ENCODE assay signal across 2 cellular contexts in genomic region chr19:48963371-48964204, GRCh38.
TF ChIP-seq lines count a peak whose summit lies in the region.

No MANE protein-coding gene starts in this region.

TF ChIP-seq in GM12878, 131 proteins besides CTCF, POLR2A, EP300 and RAD21 (continues in another document):
- TF ChIP-seq YBX1 (IDR thresholded peaks at IDR 0.05), result no peak
- TF ChIP-seq GABPA (IDR thresholded peaks at IDR 0.05; ENCODE audit: low read depth), result no peak
- no peak; the same call in 1 of the 2 replicates for TF ChIP-seq TBL1XR1 (IDR thresholded peaks at IDR 0.05; ENCODE audit: low read depth, low read length)
- TF ChIP-seq SREBF2 (IDR thresholded peaks at IDR 0.05; ENCODE audit: low read length), result no peak
- TF ChIP-seq CEBPZ (IDR thresholded peaks at IDR 0.05; ENCODE audit: low read depth, low read length), result no peak
- peak; percentile 75 for TF ChIP-seq IKZF1 (conservative IDR thresholded peaks at IDR 0.05)
- no peak for TF ChIP-seq SUPT20H (IDR thresholded peaks at IDR 0.05; ENCODE audit: borderline replicate concordance, control insufficient read depth, low read depth, low read length)
- peak; percentile 20; the same call in 1 of the 2 replicates for TF ChIP-seq SMARCA5 (IDR thresholded peaks at IDR 0.05)
- no peak for TF ChIP-seq MYC (IDR thresholded peaks at IDR 0.05; ENCODE audit: insufficient read depth, insufficient read length, insufficient replicate concordance, low read length, severe bottlenecking)
- peak; percentile 65 for TF ChIP-seq SMAD1 (IDR thresholded peaks at IDR 0.05; ENCODE audit: low read depth, partially characterized antibody)
- no peak for TF ChIP-seq CBFB (IDR thresholded peaks at IDR 0.05; ENCODE audit: low read depth)
- no peak for TF ChIP-seq KDM1A (IDR thresholded peaks at IDR 0.05; ENCODE audit: borderline replicate concordance)
- TF ChIP-seq NBN (IDR thresholded peaks at IDR 0.05), result peak; percentile 90
- TF ChIP-seq ZBED1 (IDR thresholded peaks at IDR 0.05; ENCODE audit: borderline replicate concordance), result no peak
- TF ChIP-seq SP1 (IDR thresholded peaks at IDR 0.05; ENCODE audit: low read depth, low read length), result peak; percentile 77
- TF ChIP-seq ZNF622 (IDR thresholded peaks at IDR 0.05), result no peak
- peak; percentile 93 for TF ChIP-seq RFX5 (IDR thresholded peaks at IDR 0.05; ENCODE audit: low read depth, low read length)
- TF ChIP-seq E2F8 (IDR thresholded peaks at IDR 0.05; ENCODE audit: low read depth, partially characterized antibody), result peak; percentile 85
- peak; percentile 73 for TF ChIP-seq NR2F1 (conservative IDR thresholded peaks at IDR 0.05)
- no peak for TF ChIP-seq SMC3 (IDR thresholded peaks at IDR 0.05; ENCODE audit: borderline replicate concordance, low read length)
- TF ChIP-seq USF1 (IDR thresholded peaks at IDR 0.05; ENCODE audit: borderline replicate concordance, extremely low read length, insufficient read depth, low read depth, low read length), result no peak
- TF ChIP-seq ZNF24 (IDR thresholded peaks at IDR 0.05), result no peak
- TF ChIP-seq STAT3 (IDR thresholded peaks at IDR 0.05; ENCODE audit: low read depth, low read length), result no peak
- TF ChIP-seq EED (IDR thresholded peaks at IDR 0.05; ENCODE audit: low read depth), result no peak
- peak; percentile 57; the same call in 1 of the 2 replicates for TF ChIP-seq MTA2 (IDR thresholded peaks at IDR 0.05; ENCODE audit: low read depth)
- TF ChIP-seq, protein P1, sequence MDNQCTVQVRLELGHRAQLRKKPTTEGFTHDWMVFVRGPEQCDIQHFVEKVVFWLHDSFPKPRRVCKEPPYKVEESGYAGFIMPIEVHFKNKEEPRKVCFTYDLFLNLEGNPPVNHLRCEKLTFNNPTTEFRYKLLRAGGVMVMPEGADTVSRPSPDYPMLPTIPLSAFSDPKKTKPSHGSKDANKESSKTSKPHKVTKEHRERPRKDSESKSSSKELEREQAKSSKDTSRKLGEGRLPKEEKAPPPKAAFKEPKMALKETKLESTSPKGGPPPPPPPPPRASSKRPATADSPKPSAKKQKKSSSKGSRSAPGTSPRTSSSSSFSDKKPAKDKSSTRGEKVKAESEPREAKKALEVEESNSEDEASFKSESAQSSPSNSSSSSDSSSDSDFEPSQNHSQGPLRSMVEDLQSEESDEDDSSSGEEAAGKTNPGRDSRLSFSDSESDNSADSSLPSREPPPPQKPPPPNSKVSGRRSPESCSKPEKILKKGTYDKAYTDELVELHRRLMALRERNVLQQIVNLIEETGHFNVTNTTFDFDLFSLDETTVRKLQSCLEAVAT (IDR thresholded peaks at IDR 0.05), result 0 out of 2 replicates have a peak, but pooled peaks have one; percentile 31
- TF ChIP-seq SIX5 (IDR thresholded peaks at IDR 0.05; ENCODE audit: low read depth, low read length, severe bottlenecking), result no peak
- no peak for TF ChIP-seq CBX5 (IDR thresholded peaks at IDR 0.05; ENCODE audit: low read depth)

TF ChIP-seq in HEK293T, 16 proteins besides CTCF, POLR2A, EP300 and RAD21:
- TF ChIP-seq HDGF (IDR thresholded peaks at IDR 0.05; ENCODE audit: borderline replicate concordance) (no peak), NFRKB (IDR thresholded peaks at IDR 0.05) (no peak), FOXK2 (IDR thresholded peaks at IDR 0.05) (no peak), CTBP1 (IDR thresholded peaks at IDR 0.05; ENCODE audit: borderline replicate concordance) (no peak), FOXM1 (IDR thresholded peaks at IDR 0.05; ENCODE audit: borderline replicate concordance) (no peak), ARNT (IDR thresholded peaks at IDR 0.05) (no peak), LEF1 (IDR thresholded peaks at IDR 0.05; ENCODE audit: borderline replicate concordance) (no peak), BHLHE40 (IDR thresholded peaks at IDR 0.05; ENCODE audit: borderline replicate concordance) (no peak), ZNF384 (IDR thresholded peaks at IDR 0.05) (no peak), FOXA1 (IDR thresholded peaks at IDR 0.05) (no peak), SP1 (IDR thresholded peaks at IDR 0.05) (no peak), SUZ12 (IDR thresholded peaks at IDR 0.05) (no peak), L3MBTL2 (conservative IDR thresholded peaks at IDR 0.05) (no peak)
